11 cellular contexts compared by ENCODE assay signal in the genomic region with DNA sequence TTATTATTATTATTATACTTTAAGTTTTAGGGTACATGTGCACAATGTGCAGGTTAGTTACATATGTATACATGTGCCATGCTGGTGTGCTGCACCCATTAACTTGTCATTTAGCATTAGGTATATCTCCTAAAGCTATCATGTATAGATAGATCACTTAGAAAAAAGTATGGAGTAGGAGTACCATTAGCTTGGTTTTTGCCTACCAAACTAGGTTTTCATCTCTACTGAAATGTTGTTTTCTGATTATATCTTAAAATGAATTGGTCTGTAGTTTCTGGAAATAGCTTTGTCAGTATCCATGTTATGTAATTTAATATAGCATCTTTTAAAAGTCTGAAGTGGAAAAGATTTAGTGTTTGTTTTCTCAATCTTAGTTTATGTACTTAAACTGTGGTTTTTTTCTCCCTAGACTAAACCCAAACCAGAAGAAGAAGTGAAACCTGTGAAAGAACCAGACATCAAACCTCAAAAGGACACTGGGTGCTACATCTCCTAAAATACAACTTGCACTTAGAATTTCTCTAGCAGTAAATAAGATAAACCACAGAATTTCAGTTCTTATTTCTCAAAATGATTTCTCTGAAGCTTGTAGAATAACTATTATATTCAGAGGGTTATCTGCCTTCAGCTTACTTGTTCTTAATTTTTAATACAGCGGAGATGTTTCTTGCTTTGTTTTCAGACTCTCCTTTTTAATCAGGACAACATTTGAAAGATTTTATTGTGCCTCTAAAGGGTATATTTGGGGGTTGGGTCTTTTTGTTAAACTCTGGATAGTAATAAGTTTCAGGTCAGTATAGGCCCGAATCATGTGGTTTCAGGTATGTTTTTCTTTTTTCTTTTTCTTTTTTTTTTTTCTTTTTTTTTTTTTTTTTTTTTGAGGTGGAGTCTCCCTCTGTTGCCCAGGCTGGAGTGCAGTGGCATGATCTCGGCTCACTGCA. TPM values are rescaled to one million over a fixed set of nuclear protein-coding genes. Genes with fewer than 3 reads are reported as not detected.
A peak's percentile ranks its signal among the peaks of the same experiment; 100 is the strongest.
DNase-seq lines count a peak whose midpoint lies in the region; ATAC-seq, FAIRE-seq and TF ChIP-seq lines count a peak whose summit lies in the region.
"Had no signal": no experiment of that assay in that cellular context is flagged by ENCODE, and none has a peak within 500 bp of the region (broad histone marks: within the 10 kb centered on the region; RNA-seq: fewer than 3 reads in every experiment).

No MANE protein-coding gene starts in this region.

- H3K36me3 Mint-ChIP-seq in activated CD4-positive, alpha-beta memory T cell treated with anti-CD3 and anti-CD28 coated beads for 36 hours = peaks cover 45% of the 10 kb centered on the region

- no CpG with 5 or more reads among the region's 3 CpGs for WGBS in mesendoderm (ENCODE audit: extremely low coverage, insufficient coverage, low lambda C conversion rate)

- H4K5ac ChIP-seq in mesendoderm (ENCODE audit: low read length) = no peak overlapping the region

- H3K9ac ChIP-seq in mesendoderm (ENCODE audit: low read length) = no peak overlapping the region

- H3K4me2 ChIP-seq in mesendoderm (ENCODE audit: low read length) (no peak overlapping the region), osteoblast (ENCODE audit: insufficient read depth, low read length) (no peak overlapping the region)

- no peak overlapping the region for H2BK15ac ChIP-seq in mesendoderm (replicated peaks; ENCODE audit: low read depth)

- no peaks in the 10 kb centered on the region for H3K27me3 Mint-ChIP-seq in activated CD4-positive, alpha-beta memory T cell treated with anti-CD3 and anti-CD28 coated beads for 36 hours

- intact Hi-C loops in activated CD4-positive, alpha-beta memory T cell treated with anti-CD3 and anti-CD28 coated beads for 36 hours (cut with micrococcal nuclease) = loop anchor here (2.0 kb wide), 1 partner anchor 20 kb away; a partner anchor contains a TSS

- no peak overlapping the region for H2BK120ac ChIP-seq in mesendoderm (ENCODE audit: low read depth, low read length)

- no peaks in the 10 kb centered on the region for H3K79me1 ChIP-seq in mesendoderm (ENCODE audit: low read length)

- H3K9me3 ChIP-seq in osteoblast (ENCODE audit: low read depth, low read length) = no peaks in the 10 kb centered on the region

- no peak for FAIRE-seq in H54 (lab: Jason Lieb, UNC)

- H3K27ac ChIP-seq in mesendoderm (ENCODE audit: low read depth, low read length) = no peak overlapping the region
- H3K27ac ChIP-seq in osteoblast (ENCODE audit: low read depth, low read length) = no peak overlapping the region

- peak; percentile 84 for DNase-seq in GM12865 (ENCODE audit: low read depth)
- DNase-seq in activated CD4-positive, alpha-beta memory T cell treated with anti-CD3 and anti-CD28 coated beads for 36 hours = no peak
- no peak for DNase-seq in H54 (ENCODE audit: insufficient read length, low spot score)
- no peak for DNase-seq in Kasumi-1 (lab: John Stamatoyannopoulos, UW)
- no peak for DNase-seq in mesendoderm
- no peak for DNase-seq in osteoblast (ENCODE audit: insufficient read length, low spot score, missing footprints)
- DNase-seq: DMS53 had no signal

- H3K23ac ChIP-seq in mesendoderm (ENCODE audit: low read length) = no peak overlapping the region

- H4K20me1 ChIP-seq in osteoblast (ENCODE audit: insufficient read depth, low read length) = no peaks in the 10 kb centered on the region

- no peaks in the 10 kb centered on the region for H3K9me3 Mint-ChIP-seq in activated CD4-positive, alpha-beta memory T cell treated with anti-CD3 and anti-CD28 coated beads for 36 hours
- H3K9me3 Mint-ChIP-seq: dendritic cell treated with granulocyte-macrophage colony-stimulating factor and Interleukin-4, amounts not matched to agents 40 ng/mL and 50 ng/mL, for 4 days had no signal

- ATAC-seq in GM19467 (IDR thresholded peaks at IDR 0.05; ENCODE audit: unreplicated experiment) = peak; percentile 97
- peak; percentile 98 for ATAC-seq in HG03135 (IDR thresholded peaks at IDR 0.05; ENCODE audit: unreplicated experiment)

- TF ChIP-seq POLR2A in H54 (IDR thresholded peaks at IDR 0.05; ENCODE audit: low read depth, low read length) = no peak

- no peak overlapping the region for H3K56ac ChIP-seq in mesendoderm (ENCODE audit: low read length)

- H3K27ac Mint-ChIP-seq in activated CD4-positive, alpha-beta memory T cell treated with anti-CD3 and anti-CD28 coated beads for 36 hours = peak overlapping the region; percentile 51
- H3K27ac Mint-ChIP-seq: dendritic cell treated with granulocyte-macrophage colony-stimulating factor and Interleukin-4, amounts not matched to agents 40 ng/mL and 50 ng/mL, for 4 days had no signal

- no peak overlapping the region for H2AFZ ChIP-seq in osteoblast (ENCODE audit: low read length)

- TF ChIP-seq CTCF in GM12865 (IDR thresholded peaks at IDR 0.05; ENCODE audit: insufficient read depth, low read depth, low read length, missing control alignments) (no peak), osteoblast (IDR thresholded peaks at IDR 0.05; ENCODE audit: extremely low read depth, low read depth, low read length) (no peak)

- CTCF ChIA-PET in activated CD4-positive, alpha-beta memory T cell treated with anti-CD3 and anti-CD28 coated beads for 36 hours (lab: Charles Lee) = no interaction called here

- peaks cover 8% of the 10 kb centered on the region for H3K4me1 Mint-ChIP-seq in activated CD4-positive, alpha-beta memory T cell treated with anti-CD3 and anti-CD28 coated beads for 36 hours (ENCODE audit: low read depth)

- peaks cover 1% of the 10 kb centered on the region for H3K36me3 ChIP-seq in mesendoderm (ENCODE audit: control insufficient read depth, insufficient read depth, low read length)
- peaks cover 80% of the 10 kb centered on the region for H3K36me3 ChIP-seq in osteoblast (ENCODE audit: insufficient read depth, low read length)

- H3K4me3 ChIP-seq in GM12865 (ENCODE audit: low read depth, low read length) (no peak overlapping the region), mesendoderm (ENCODE audit: low read length) (no peak overlapping the region), osteoblast (ENCODE audit: insufficient read depth, low read length) (no peak overlapping the region)

- no peak overlapping the region for H2AK5ac ChIP-seq in mesendoderm (ENCODE audit: low read length)

- POLR2A ChIA-PET in activated CD4-positive, alpha-beta memory T cell treated with anti-CD3 and anti-CD28 coated beads for 36 hours (lab: Charles Lee) = no interaction called here

- no peak overlapping the region for H3K4ac ChIP-seq in mesendoderm (ENCODE audit: low read depth, low read length)

- H3K4me3 Mint-ChIP-seq in activated CD4-positive, alpha-beta memory T cell treated with anti-CD3 and anti-CD28 coated beads for 36 hours = no peak overlapping the region
- H3K4me3 Mint-ChIP-seq: dendritic cell treated with granulocyte-macrophage colony-stimulating factor and Interleukin-4, amounts not matched to agents 40 ng/mL and 50 ng/mL, for 4 days had no signal

- H3K18ac ChIP-seq in mesendoderm (ENCODE audit: low read length) = no peak overlapping the region

- H3K79me2 ChIP-seq in mesendoderm (ENCODE audit: control insufficient read depth, insufficient read depth, low read length) (no peaks in the 10 kb centered on the region), osteoblast (ENCODE audit: insufficient read depth, low read length) (no peaks in the 10 kb centered on the region)

- H3K4me1 ChIP-seq in mesendoderm (ENCODE audit: control insufficient read depth, low read depth, low read length) (peaks cover 6% of the 10 kb centered on the region), osteoblast (ENCODE audit: insufficient read depth, low read length) (no peaks in the 10 kb centered on the region)

- H4K8ac ChIP-seq in mesendoderm (ENCODE audit: low read depth, low read length) = no peak overlapping the region

- H2BK5ac ChIP-seq in mesendoderm (ENCODE audit: low read length) = no peak overlapping the region

- H3K27me3 ChIP-seq in mesendoderm (ENCODE audit: insufficient read depth, low read length, poor library complexity) (no peaks in the 10 kb centered on the region), osteoblast (ENCODE audit: insufficient read depth, low read length) (no peaks in the 10 kb centered on the region)

RNA-seq across cellular contexts. Expression of a gene that starts 4.5 kb away (rescaled TPM):
- total RNA-seq in activated CD4-positive, alpha-beta memory T cell treated with anti-CD3 and anti-CD28 coated beads for 36 hours = not detected
- 0.17 TPM for polyA plus RNA-seq in mesendoderm (2013, experiment 1 of 2)
- 0.14 TPM for polyA plus RNA-seq in mesendoderm (2013, experiment 2 of 2)
- total RNA-seq in osteoblast = not detected in 2 replicates
- total RNA-seq: LHCN-M2 had no signal

RNA-seq across cellular contexts. Expression of a gene that starts 20.1 kb away (rescaled TPM):
- 10 to 100 TPM; 37.4 to 39.7 TPM for total RNA-seq in activated CD4-positive, alpha-beta memory T cell treated with anti-CD3 and anti-CD28 coated beads for 36 hours
- polyA plus RNA-seq in mesendoderm (2013, experiment 1 of 2) = 14.4 TPM
- polyA plus RNA-seq in mesendoderm (2013, experiment 2 of 2) = 14.3 TPM
- 77.4 and 79.3 TPM in 2 replicates for total RNA-seq in osteoblast

RNA-seq across cellular contexts. Expression of a gene that starts 20.2 kb away (rescaled TPM):
- 10 to 100 TPM; 64.6 to 65.1 TPM for total RNA-seq in activated CD4-positive, alpha-beta memory T cell treated with anti-CD3 and anti-CD28 coated beads for 36 hours
- 89.3 TPM for polyA plus RNA-seq in mesendoderm (2013, experiment 1 of 2)
- polyA plus RNA-seq in mesendoderm (2013, experiment 2 of 2) = 88.7 TPM
- 45.6 and 54.2 TPM in 2 replicates for total RNA-seq in osteoblast
